ENCODE assay signal across 1 cellular context in genomic region chr21:44619886-44620285, GRCh38.
TF ChIP-seq lines count a peak whose summit lies in the region.

No MANE protein-coding gene starts in this region.

TF ChIP-seq in HepG2, 621 proteins besides CTCF, POLR2A, EP300 and RAD21:
- TF ChIP-seq POGZ (CRISPR knock-in tag; IDR thresholded peaks at IDR 0.05): no peak
- no peak for TF ChIP-seq ZBTB43 (CRISPR knock-in tag; conservative IDR thresholded peaks at IDR 0.05)
- peak; percentile 96 for TF ChIP-seq ZNF317 (CRISPR knock-in tag; IDR thresholded peaks at IDR 0.05)
